Comparison of ENCODE assay signal across 10 cellular contexts in the genomic region with DNA sequence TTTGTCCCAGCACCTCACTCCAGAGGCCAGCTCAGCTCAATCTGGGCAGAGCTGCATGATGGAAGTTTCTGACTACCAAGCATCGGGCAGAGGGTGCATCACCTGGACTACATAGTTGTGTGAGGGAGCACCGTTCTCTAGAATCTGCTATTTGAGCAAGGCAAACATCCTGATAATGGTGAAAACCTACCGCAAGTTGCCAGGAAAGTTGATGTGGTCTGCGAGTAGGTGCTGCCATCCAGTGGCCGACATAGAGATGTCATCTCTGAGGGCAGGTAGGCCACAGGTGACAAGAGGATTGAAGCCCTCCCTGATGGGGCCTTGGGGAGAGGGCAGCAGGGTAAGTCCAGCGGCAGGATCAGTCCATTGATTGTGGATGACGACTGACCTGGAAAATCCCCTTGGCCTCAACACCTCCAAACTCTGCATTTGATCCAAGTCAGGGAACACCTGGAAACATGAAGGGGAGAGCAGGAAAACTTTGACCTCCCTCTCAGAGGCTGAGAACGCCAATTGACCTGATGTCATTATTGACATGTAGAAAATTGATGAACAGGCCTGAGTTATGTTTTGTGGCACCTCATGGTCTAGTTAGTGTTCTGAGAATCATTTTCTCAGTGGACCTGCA. TPM values are rescaled to one million over a fixed set of nuclear protein-coding genes. Genes with fewer than 3 reads are reported as not detected.
DNase-seq lines count a peak whose midpoint lies in the region; ATAC-seq and TF ChIP-seq lines count a peak whose summit lies in the region.
"Had no signal": no experiment of that assay in that cellular context is flagged by ENCODE, and none has a peak within 500 bp of the region (broad histone marks: within the 10 kb centered on the region; RNA-seq: fewer than 3 reads in every experiment).

No MANE protein-coding gene starts in this region.

- H2AK5ac ChIP-seq in neuronal stem cell (ENCODE audit: low read depth, low read length) = no peak overlapping the region

- no peaks in the 10 kb centered on the region for H3F3A ChIP-seq in GM23338 (replicated peaks; ENCODE audit: low read depth)

- no peak overlapping the region for H2BK15ac ChIP-seq in neuronal stem cell (ENCODE audit: low read length)

- no peak overlapping the region for H3K4me3 Mint-ChIP-seq in GM23338
- no peak overlapping the region for H3K4me3 Mint-ChIP-seq in activated CD8-positive, alpha-beta T cell treated with anti-CD3 and anti-CD28 coated beads, Interleukin-2, amount 10 ng/mL, durations not matched to agents 7 days and 5 days
- H3K4me3 Mint-ChIP-seq: naive B cell had no signal

- H3K9me2 ChIP-seq in GM23338 (ENCODE audit: insufficient read depth) = no peaks in the 10 kb centered on the region

- intact Hi-C loops in mucosa of descending colon (cut with DNase I, micrococcal nuclease) = no loop called here

- no peak overlapping the region for H2BK5ac ChIP-seq in neuronal stem cell (ENCODE audit: low read length)

- POLR2A ChIA-PET in activated CD8-positive, alpha-beta T cell treated with anti-CD3 and anti-CD28 coated beads, Interleukin-2, amount 10 ng/mL, durations not matched to agents 7 days and 5 days (lab: Charles Lee) = no interaction called here

- H3K27ac ChIP-seq in GM23338 (ENCODE audit: low read depth) = no peak overlapping the region
- no peak overlapping the region for H3K27ac ChIP-seq in neuronal stem cell (replicated peaks; ENCODE audit: low read length)
- H3K27ac ChIP-seq: BLaER1 had no signal

- peaks cover 2% of the 10 kb centered on the region; the same call in 2 of the 3 replicates for H3K9me3 Mint-ChIP-seq in GM23338
- H3K9me3 Mint-ChIP-seq in activated CD8-positive, alpha-beta T cell treated with anti-CD3 and anti-CD28 coated beads, Interleukin-2, amount 10 ng/mL, durations not matched to agents 7 days and 5 days (ENCODE audit: insufficient read depth) = no peaks in the 10 kb centered on the region

- TF ChIP-seq CTCF in GM23338 (conservative IDR thresholded peaks at IDR 0.05; ENCODE audit: low read depth in 2 of 2) (peak; percentile 58 to 82), mucosa of descending colon (IDR thresholded peaks at IDR 0.05) (no peak)

- no peak overlapping the region for H3K23ac ChIP-seq in neuronal stem cell (ENCODE audit: low read depth, low read length, poor library complexity)

- no peaks in the 10 kb centered on the region for H4K20me1 ChIP-seq in GM23338 (replicated peaks; ENCODE audit: insufficient read depth)
- H4K20me1 ChIP-seq: BLaER1 had no signal

- ATAC-seq in GM23338 (peak; percentile 76), mucosa of descending colon (peak; percentile 40)
- peak; percentile 58 for ATAC-seq in activated CD8-positive, alpha-beta T cell treated with anti-CD3 and anti-CD28 coated beads, Interleukin-2, amount 10 ng/mL, durations not matched to agents 7 days and 5 days

- peaks cover 1% of the 10 kb centered on the region for H3K4me1 Mint-ChIP-seq in GM23338
- H3K4me1 Mint-ChIP-seq in activated CD8-positive, alpha-beta T cell treated with anti-CD3 and anti-CD28 coated beads, Interleukin-2, amount 10 ng/mL, durations not matched to agents 7 days and 5 days (ENCODE audit: low read depth) = no peaks in the 10 kb centered on the region
- H3K4me1 Mint-ChIP-seq: naive B cell had no signal

- no peaks in the 10 kb centered on the region for H3K36me3 Mint-ChIP-seq in GM23338 (ENCODE audit: low read depth)
- H3K36me3 Mint-ChIP-seq in activated CD8-positive, alpha-beta T cell treated with anti-CD3 and anti-CD28 coated beads, Interleukin-2, amount 10 ng/mL, durations not matched to agents 7 days and 5 days (ENCODE audit: low read depth) = no peaks in the 10 kb centered on the region

- H3K4me2 ChIP-seq in GM23338 (no peak overlapping the region), neuronal stem cell (ENCODE audit: insufficient read depth, low read length, poor library complexity, severe bottlenecking) (no peak overlapping the region)
- H3K4me2 ChIP-seq: BLaER1 had no signal

- H2BK12ac ChIP-seq in neuronal stem cell (ENCODE audit: low read length) = no peak overlapping the region

- CTCF ChIA-PET in activated CD8-positive, alpha-beta T cell treated with anti-CD3 and anti-CD28 coated beads, Interleukin-2, amount 10 ng/mL, durations not matched to agents 7 days and 5 days (lab: Charles Lee) = interaction anchor here (0.7 kb wide), 1 partner anchor 143 kb away, joined by 3 read pairs; no protein-coding TSS in a partner anchor

- no peaks in the 10 kb centered on the region for H3K79me2 ChIP-seq in GM23338 (replicated peaks; ENCODE audit: insufficient read depth)

- H3K18ac ChIP-seq in neuronal stem cell (ENCODE audit: low read length) = no peak overlapping the region

- H3K36me3 ChIP-seq in GM23338 (ENCODE audit: insufficient read depth) = no peaks in the 10 kb centered on the region
- H3K36me3 ChIP-seq in MG63 = no peaks in the 10 kb centered on the region
- H3K36me3 ChIP-seq in mucosa of descending colon (ENCODE audit: low read depth) = no peaks in the 10 kb centered on the region
- H3K36me3 ChIP-seq in neuronal stem cell (replicated peaks in 1 of 2; ENCODE audit: control insufficient read depth in 2 of 2, insufficient read depth in 2 of 2, low read length in 2 of 2) = no peaks in the 10 kb centered on the region
- H3K36me3 ChIP-seq: BLaER1 had no signal

- H3K9me3 ChIP-seq in MG63 (no peaks in the 10 kb centered on the region; the same call in 1 of the 2 replicates), mucosa of descending colon (no peaks in the 10 kb centered on the region), neuronal stem cell (replicated peaks in 1 of 2; ENCODE audit: control insufficient read depth in 2 of 2, insufficient read depth in 1 of 2, low read depth in 1 of 2, low read length in 2 of 2) (peaks cover 0 to 1% of the 10 kb centered on the region in 2 donors)

- no peak overlapping the region for H4K91ac ChIP-seq in neuronal stem cell (ENCODE audit: low read depth, low read length, poor library complexity)

- no peak overlapping the region; the same call in 1 of the 2 replicates for H2AFZ ChIP-seq in GM23338
- no peak overlapping the region for H2AFZ ChIP-seq in neuronal stem cell (ENCODE audit: low read length)

- no peak overlapping the region for H2BK120ac ChIP-seq in neuronal stem cell (ENCODE audit: low read depth, low read length)

- H3K14ac ChIP-seq in neuronal stem cell (ENCODE audit: low read length) = no peak overlapping the region

- H3K4me3 ChIP-seq in GM23338 = no peak overlapping the region
- H3K4me3 ChIP-seq in MG63 = no peak overlapping the region
- H3K4me3 ChIP-seq in mucosa of descending colon = no peak overlapping the region
- no peak overlapping the region for H3K4me3 ChIP-seq in neuronal stem cell (ENCODE audit: low read length in 2 of 2)
- H3K4me3 ChIP-seq: BLaER1 had no signal

- DNase-seq in NCI-H524 (lab: John Stamatoyannopoulos, UW) (peak; percentile 11 to 51), NCI-H524 treated with DMSO at 0.1 percent for 48 hours (lab: John Stamatoyannopoulos, UW) (no peak), GM23338 (ENCODE audit: low spot score) (peak; percentile 63), MG63 (peak; percentile 12), mucosa of descending colon (peak in 1 of 3 donors; percentile 8), neuronal stem cell (ENCODE audit: low spot score) (no peak), foreskin melanocyte (no peak)
- peak; percentile 51 for DNase-seq in activated CD8-positive, alpha-beta T cell treated with anti-CD3 and anti-CD28 coated beads, Interleukin-2, amount 10 ng/mL, durations not matched to agents 7 days and 5 days
- DNase-seq: naive B cell had no signal

- no CpG with 5 or more reads among the region's 8 CpGs for WGBS in neuronal stem cell (ENCODE audit: extremely low coverage in 2 of 2, insufficient read length in 2 of 2, insufficient replicate concordance in 1 of 2), 2 donors

- H4K8ac ChIP-seq in neuronal stem cell (ENCODE audit: low read depth, low read length) = no peak overlapping the region

- peaks cover 4% of the 10 kb centered on the region for H3K27me3 Mint-ChIP-seq in GM23338 (ENCODE audit: insufficient read depth, low read depth, poor library complexity)
- no peaks in the 10 kb centered on the region for H3K27me3 Mint-ChIP-seq in activated CD8-positive, alpha-beta T cell treated with anti-CD3 and anti-CD28 coated beads, Interleukin-2, amount 10 ng/mL, durations not matched to agents 7 days and 5 days (ENCODE audit: low read depth)

- H3K4me1 ChIP-seq in GM23338 (ENCODE audit: insufficient read depth) (no peaks in the 10 kb centered on the region), mucosa of descending colon (ENCODE audit: low read depth) (no peaks in the 10 kb centered on the region), neuronal stem cell (ENCODE audit: control insufficient read depth in 2 of 2, insufficient read depth in 1 of 2, low read depth in 1 of 2, low read length in 2 of 2) (no peaks in the 10 kb centered on the region)
- H3K4me1 ChIP-seq: BLaER1 had no signal

- H3K27me3 ChIP-seq in GM23338 (ENCODE audit: insufficient read depth) (no peaks in the 10 kb centered on the region), MG63 (no peaks in the 10 kb centered on the region; the same call in 1 of the 2 replicates), neuronal stem cell (ENCODE audit: control insufficient read depth in 3 of 3, insufficient read depth in 3 of 3, low read depth in 1 of 3, low read length in 3 of 3) (no peaks in the 10 kb centered on the region)
- H3K27me3 ChIP-seq: BLaER1 had no signal

- no peak overlapping the region for H3K4ac ChIP-seq in neuronal stem cell (ENCODE audit: low read length)

- no peak overlapping the region for H3K27ac Mint-ChIP-seq in GM23338
- H3K27ac Mint-ChIP-seq in activated CD8-positive, alpha-beta T cell treated with anti-CD3 and anti-CD28 coated beads, Interleukin-2, amount 10 ng/mL, durations not matched to agents 7 days and 5 days = no peak overlapping the region
- H3K27ac Mint-ChIP-seq: naive B cell had no signal

- no peaks in the 10 kb centered on the region for H3K79me1 ChIP-seq in neuronal stem cell (ENCODE audit: low read depth, low read length)

- H3K9ac ChIP-seq in neuronal stem cell (ENCODE audit: low read depth, low read length, poor library complexity) = no peak overlapping the region
- H3K9ac ChIP-seq: BLaER1 had no signal

RNA-seq across cellular contexts. Expression of a gene that starts 3.9 kb away (rescaled TPM):
- 0.17 and 0.27 TPM in 2 replicates for total RNA-seq in GM23338 (2014; rRNA removed; shearing (Covaris generic))
- polyA plus RNA-seq in GM23338 (2016; fragmentation: Nextera tagmentation; extraction: Ambion mirVana) = not detected in 2 replicates
- not detected in 2 replicates for total RNA-seq in MG63 (2014; rRNA removed; shearing (Covaris generic); ENCODE audit: low replicate concordance)
- not detected for total RNA-seq in activated CD8-positive, alpha-beta T cell treated with anti-CD3 and anti-CD28 coated beads, Interleukin-2, amount 10 ng/mL, durations not matched to agents 7 days and 5 days
- total RNA-seq in mucosa of descending colon = under 1 TPM in 2 of 3 donors, not detected in 1; 0.03 to 0.22 TPM
- polyA plus RNA-seq in neuronal stem cell (2013, experiment 1 of 2) = 0.01 TPM
- 0.03 TPM for polyA plus RNA-seq in neuronal stem cell (2013, experiment 2 of 2)

RNA-seq across cellular contexts. Expression of a gene that starts 34.1 kb away (rescaled TPM):
- not detected in 2 replicates for total RNA-seq in GM23338 (2014; rRNA removed; shearing (Covaris generic))
- not detected in 2 replicates for polyA plus RNA-seq in GM23338 (2016; fragmentation: Nextera tagmentation; extraction: Ambion mirVana)
- not detected in 2 replicates for total RNA-seq in MG63 (2014; rRNA removed; shearing (Covaris generic); ENCODE audit: low replicate concordance)
- under 1 TPM in 1 of 2 experiments, not detected in 1; 0.55 TPM for total RNA-seq in activated CD8-positive, alpha-beta T cell treated with anti-CD3 and anti-CD28 coated beads, Interleukin-2, amount 10 ng/mL, durations not matched to agents 7 days and 5 days
- total RNA-seq in mucosa of descending colon = under 1 TPM in 1 of 3 donors, not detected in 2; 0.69 TPM
- polyA plus RNA-seq in neuronal stem cell (2013, experiment 1 of 2) = not detected
- polyA plus RNA-seq in neuronal stem cell (2013, experiment 2 of 2) = not detected

Comparison
In these comparisons a context has a peak if more than half of its experiments do, and no peak if none do; other contexts are left out.
1. DNase-seq: peak in NCI-H524 (2 of 2), GM23338 (single experiment), MG63 (single experiment) and activated CD8-positive, alpha-beta T cell treated with anti-CD3 and anti-CD28 coated beads, Interleukin-2, amount 10 ng/mL, durations not matched to agents 7 days and 5 days (single experiment); none in NCI-H524 treated with DMSO at 0.1 percent for 48 hours (single experiment), neuronal stem cell (single experiment) and foreskin melanocyte (single experiment).
2. Peak in every context shown above with its lines, with median percentiles within 50 percentile points of each other: ATAC-seq.